In genomic region chr2:221389909-221390308, GRCh38 we compare ENCODE assay signal across 25 cellular contexts.
"Had no signal": no experiment of that assay in that cellular context is flagged by ENCODE, and none has a peak within 500 bp of the region (broad histone marks: within the 10 kb centered on the region; RNA-seq: fewer than 3 reads in every experiment).

No MANE protein-coding gene starts in this region.

- H3K4me3 ChIP-seq: adrenal gland, SJCRH30 had no signal

- H3K9ac ChIP-seq: KMS-11 had no signal

- H3K27me3 ChIP-seq: adrenal gland, SJCRH30 had no signal

- DNase-seq: activated CD4-positive, alpha-beta T cell treated with anti-CD3 and anti-CD28 coated beads for 48 hours; activated CD4-positive, alpha-beta T cell treated with anti-CD3 and anti-CD28 coated beads, Interleukin-2, amount 50 U/mL, for 4 hours; activated CD4-positive, CD25-positive, alpha-beta regulatory T cell treated with anti-CD3 and anti-CD28 coated beads, Interleukin-2, amount 50 U/mL, for 72 hours; activated CD8-positive, alpha-beta memory T cell treated with anti-CD3 and anti-CD28 coated beads, Interleukin-2, amount 50 U/mL, for 48 hours; activated CD8-positive, alpha-beta T cell treated with anti-CD3 and anti-CD28 coated beads, Interleukin-2, amount 10 ng/mL, durations not matched to agents 7 days and 5 days; activated naive CD4-positive, alpha-beta T cell treated with anti-CD3 and anti-CD28 coated beads, Interleukin-2, amount 50 U/mL, for 16 hours; activated naive CD8-positive, alpha-beta T cell treated with anti-CD3 and anti-CD28 coated beads, Interleukin-2, amount 10 ng/mL, durations not matched to agents 7 days and 5 days; activated T-cell treated with anti-CD3 and anti-CD28 coated beads, Interleukin-2, amount 50 U/mL, for 1 hour; adrenal gland; anterior cingulate cortex; caudate nucleus; NCI-H1092; NCI-H1417; NCI-H2081; NCI-H446; NCI-H748 treated with DMSO at 0.1 percent for 48 hours; NK-92 treated with Interleukin-12 subunit alpha and Interleukin-12 subunit beta, amount 100 ng/mL, for 24 hours; OCI-M1; Right ventricle myocardium superior; SJCRH30; SW 1271 had no signal

- H3K9me3 Mint-ChIP-seq: activated naive CD8-positive, alpha-beta T cell treated with anti-CD3 and anti-CD28 coated beads, Interleukin-2, amount 10 ng/mL, durations not matched to agents 7 days and 5 days; T-helper 1 cell treated with Interleukin-12 subunit alpha and Interleukin-12 subunit beta and Interleukin-4 antibody, amounts not matched to agents 30 μg/mL and 1 μg/mL, for 36 hours; WTC11 had no signal

- H3K4me2 ChIP-seq: KMS-11 had no signal

- H3K36me3 ChIP-seq: adrenal gland, SJCRH30 had no signal

- H3K27me3 Mint-ChIP-seq: activated naive CD8-positive, alpha-beta T cell treated with anti-CD3 and anti-CD28 coated beads, Interleukin-2, amount 10 ng/mL, durations not matched to agents 7 days and 5 days had no signal

- H3K36me3 Mint-ChIP-seq: activated naive CD8-positive, alpha-beta T cell treated with anti-CD3 and anti-CD28 coated beads, Interleukin-2, amount 10 ng/mL, durations not matched to agents 7 days and 5 days; WTC11 had no signal

- H3K27ac ChIP-seq: adrenal gland, KMS-11, RWPE1, SJCRH30 had no signal

- H3K4me3 Mint-ChIP-seq: activated CD8-positive, alpha-beta T cell treated with anti-CD3 and anti-CD28 coated beads, Interleukin-2, amount 10 ng/mL, durations not matched to agents 7 days and 5 days; activated naive CD8-positive, alpha-beta T cell treated with anti-CD3 and anti-CD28 coated beads, Interleukin-2, amount 10 ng/mL, durations not matched to agents 7 days and 5 days; T-helper 1 cell treated with Interleukin-12 subunit alpha and Interleukin-12 subunit beta and Interleukin-4 antibody, amounts not matched to agents 30 μg/mL and 1 μg/mL, for 36 hours; WTC11 had no signal

- H3K4me1 Mint-ChIP-seq: activated naive CD8-positive, alpha-beta T cell treated with anti-CD3 and anti-CD28 coated beads, Interleukin-2, amount 10 ng/mL, durations not matched to agents 7 days and 5 days had no signal

- H3K4me1 ChIP-seq: adrenal gland, SJCRH30 had no signal

- H3K9me3 ChIP-seq: adrenal gland, SJCRH30 had no signal

- H3K27ac Mint-ChIP-seq: activated CD8-positive, alpha-beta T cell treated with anti-CD3 and anti-CD28 coated beads, Interleukin-2, amount 10 ng/mL, durations not matched to agents 7 days and 5 days; activated naive CD8-positive, alpha-beta T cell treated with anti-CD3 and anti-CD28 coated beads, Interleukin-2, amount 10 ng/mL, durations not matched to agents 7 days and 5 days; T-helper 1 cell treated with Interleukin-12 subunit alpha and Interleukin-12 subunit beta and Interleukin-4 antibody, amounts not matched to agents 30 μg/mL and 1 μg/mL, for 36 hours; WTC11 had no signal
